In the genomic region with DNA sequence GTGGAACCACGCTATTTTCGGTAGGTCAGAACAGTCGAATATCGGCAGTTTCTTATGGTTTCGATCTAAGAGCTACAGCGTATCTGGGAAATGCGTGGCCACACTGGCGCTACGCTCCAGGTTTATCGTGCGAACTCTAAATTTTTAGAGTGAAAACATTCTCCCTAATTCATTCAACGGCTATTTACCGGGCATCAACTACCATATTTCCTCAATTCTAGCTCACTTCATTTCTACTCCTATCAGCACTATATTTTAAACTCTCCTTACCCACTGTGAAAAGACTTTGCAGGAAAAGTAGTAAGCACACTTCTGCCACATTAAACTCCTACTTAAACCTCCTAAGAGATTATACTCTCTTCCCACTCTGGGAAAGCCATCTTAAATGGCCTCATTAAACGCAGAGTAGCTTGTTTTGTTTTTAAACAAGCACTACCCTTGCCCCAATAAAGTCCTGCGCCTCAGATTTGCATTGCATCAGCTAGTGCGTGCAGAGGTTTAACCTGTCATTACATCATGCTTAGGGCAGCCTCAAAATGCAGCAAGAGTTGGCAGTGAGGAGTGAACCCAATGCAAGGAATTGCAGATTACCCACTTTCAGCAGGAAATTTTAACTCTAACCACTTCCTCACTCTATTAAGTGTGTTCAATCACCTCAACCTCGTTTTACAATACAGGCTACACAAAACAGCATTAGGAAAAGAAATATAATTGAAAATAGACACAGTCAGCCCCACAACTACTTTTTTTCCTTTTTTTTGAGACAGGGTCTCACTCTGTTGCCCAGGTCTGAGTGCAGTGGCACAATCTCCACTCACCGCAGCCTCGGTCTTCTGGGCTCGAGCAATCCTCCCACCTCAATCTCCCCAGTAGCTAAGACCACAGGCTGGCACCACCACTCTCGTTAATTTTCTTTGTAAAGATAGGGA, we compare ENCODE assay signal across 8 cellular contexts. TPM values are rescaled to one million over a fixed set of nuclear protein-coding genes. Genes with fewer than 3 reads are reported as not detected.
DNase-seq lines count a peak whose midpoint lies in the region; ATAC-seq and TF ChIP-seq lines count a peak whose summit lies in the region.

No MANE protein-coding gene starts in this region.

- no peaks in the 10 kb centered on the region for H3K9me3 ChIP-seq in body of pancreas

- ATAC-seq in GM21528 (IDR thresholded peaks at IDR 0.05; ENCODE audit: low FRiP score, unreplicated experiment) (peak; percentile 62), SK-N-SH treated with all-trans-retinoic acid at 6 μM for 48 hours (peak; percentile 74), body of pancreas (peak; percentile 74)

- peaks cover 0 to 2% (median 0%) of the 10 kb centered on the region in 3 donors for H3K27me3 Mint-ChIP-seq in immature natural killer cell (ENCODE audit: low read depth in 3 of 3)

- no peaks in the 10 kb centered on the region for H3K36me3 ChIP-seq in body of pancreas (replicated peaks in 1 of 2; ENCODE audit: insufficient read depth in 1 of 2, low read depth in 2 of 2)

- peak overlapping the region; percentile 62 to 90 (median 88) for H3K27ac ChIP-seq in body of pancreas

- intact Hi-C loops in body of pancreas (cut with DNase I), result no loop called here
- intact Hi-C loops in posterior cingulate gyrus (cut with DNase I), result loop anchor here (5.0 to 10.0 kb wide), 2 partner anchors 92 to 176 kb away; no protein-coding TSS in a partner anchor

- TF ChIP-seq POLR2A in body of pancreas (IDR thresholded peaks at IDR 0.05), result no peak

- H3K36me3 Mint-ChIP-seq in immature natural killer cell, result no peaks in the 10 kb centered on the region

- H3K4me1 Mint-ChIP-seq in immature natural killer cell, result peaks cover 23 to 49% of the 10 kb centered on the region in 2 donors

- H3K4me3 Mint-ChIP-seq in immature natural killer cell, result peak overlapping the region; percentile 80 to 93 (median 87)

- peaks cover 36% of the 10 kb centered on the region for H3K4me1 ChIP-seq in body of pancreas

- peak overlapping the region in 1 of 2 donors; percentile 29 for H3K4me3 ChIP-seq in body of pancreas

- DNase-seq in GM04503 (ENCODE audit: low read depth) (peak; percentile 64), HUDEP-2 (lab: John Stamatoyannopoulos, UW; ENCODE audit: unreplicated experiment in 76 of 76) (peak in 49 of 76 experiments; percentile 6 to 62 (median 28)), body of pancreas (peak; percentile 45 to 71 (median 63)), immature natural killer cell (peak; percentile 13 to 36 (median 23)), posterior cingulate gyrus (no peak)
- DNase-seq in stimulated activated CD4-positive, alpha-beta T cell treated with anti-CD3 and anti-CD28 coated beads, Interleukin-15, amount 100 ng/mL, for 24 hours, result peak; percentile 56

- no peak for TF ChIP-seq CTCF in body of pancreas (IDR thresholded peaks at IDR 0.05)

- no peaks in the 10 kb centered on the region for H3K9me3 Mint-ChIP-seq in immature natural killer cell

- H3K27ac Mint-ChIP-seq in immature natural killer cell, result peak overlapping the region; percentile 9 to 87 (median 80)

- no peaks in the 10 kb centered on the region for H3K27me3 ChIP-seq in body of pancreas

- 13 to 19% methylated on average over 21 of the region's 21 CpGs for WGBS in body of pancreas, 2 donors

TF ChIP-seq in SK-N-SH treated with all-trans-retinoic acid at 6 μM for 48 hours, 23 proteins besides CTCF, POLR2A, EP300 and RAD21:
- no peak for TF ChIP-seq ZFP30 (CRISPR knock-in tag; IDR thresholded peaks at IDR 0.05)
- peak; percentile 91 for TF ChIP-seq ZFP3 (CRISPR knock-in tag; IDR thresholded peaks at IDR 0.05)

RNA-seq across cellular contexts. Expression of a gene that starts 18.8 kb away (rescaled TPM):
- 10 to 100 TPM; 15.2 to 16.1 TPM for total RNA-seq in body of pancreas
- 10 to 100 TPM in 1 of 3 donors, 1 to 10 TPM in 2; 7.0 to 11.0 (median 8.6) TPM for polyA plus RNA-seq in immature natural killer cell

Comparison
In these comparisons a context has a peak if more than half of its experiments do, and no peak if none do; other contexts are left out.
1. DNase-seq: peak in GM04503 (single experiment), HUDEP-2 (49 of 76), body of pancreas (4 of 4), immature natural killer cell (3 of 3) and stimulated activated CD4-positive, alpha-beta T cell treated with anti-CD3 and anti-CD28 coated beads, Interleukin-15, amount 100 ng/mL, for 24 hours (single experiment); none in posterior cingulate gyrus (0 of 10).
2. Peak in every context shown above with its lines, with median percentiles within 50 percentile points of each other: ATAC-seq.